In genomic region chr2:120330946-120331822, GRCh38 we compare ENCODE assay signal across 23 cellular contexts. TPM values are rescaled to one million over a fixed set of nuclear protein-coding genes. Genes with fewer than 3 reads are reported as not detected.
A peak's percentile ranks its signal among the peaks of the same experiment; 100 is the strongest.
DNase-seq lines count a peak whose midpoint lies in the region; ATAC-seq, FAIRE-seq and TF ChIP-seq lines count a peak whose summit lies in the region.
"Had no signal": no experiment of that assay in that cellular context is flagged by ENCODE, and none has a peak within 500 bp of the region (broad histone marks: within the 10 kb centered on the region; RNA-seq: fewer than 3 reads in every experiment).

No MANE protein-coding gene starts in this region.

- RAD21 ChIA-PET in GM12878 (lab: Charles Lee; ENCODE audit: unreplicated experiment) = interaction anchor here (1.2 kb wide), 1 partner anchor 18 kb away, joined by 3 read pairs; no protein-coding TSS in a partner anchor

- POLR2A ChIA-PET in GM12878 (lab: Charles Lee) = no interaction called here

- peak; percentile 57 for ATAC-seq in GM19397 (IDR thresholded peaks at IDR 0.05; ENCODE audit: unreplicated experiment)
- peak; percentile 45 for ATAC-seq in GM12878
- no peak for ATAC-seq in activated T-helper 17 cell treated with anti-CD3 and anti-CD28 coated beads, Interleukin-2, amount 50 U/mL, for 72 hours (replicated peaks)
- ATAC-seq: effector memory CD8-positive, alpha-beta T cell; naive thymus-derived CD8-positive, alpha-beta T cell; T-helper 17 cell; upper lobe of right lung had no signal

- intact Hi-C loops in GM12878 (cut with micrococcal nuclease; ENCODE audit: unreplicated experiment) = no loop called here

- H3K4me1 ChIP-seq in GM12878 (ENCODE audit: control insufficient read depth, insufficient read depth, low read length) (no peaks in the 10 kb centered on the region; the same call in 1 of the 2 replicates), BE2C (no peaks in the 10 kb centered on the region)
- H3K4me1 ChIP-seq: adrenal gland, parathyroid adenoma, upper lobe of right lung had no signal

- H3K27me3 ChIP-seq in GM12878 (replicated peaks in 1 of 2; ENCODE audit: control insufficient read depth in 2 of 2, insufficient read depth in 2 of 2, low read length in 1 of 2) = peaks cover 5 to 7% of the 10 kb centered on the region in 2 experiments
- H3K27me3 ChIP-seq in BE2C = no peaks in the 10 kb centered on the region
- H3K27me3 ChIP-seq: adrenal gland had no signal

- no peaks in the 10 kb centered on the region for H3K9me3 Mint-ChIP-seq in activated T-helper 17 cell treated with anti-CD3 and anti-CD28 coated beads, Interleukin-2, amount 50 U/mL, for 72 hours
- H3K9me3 Mint-ChIP-seq: effector memory CD8-positive, alpha-beta T cell had no signal

- no peak overlapping the region for H3K4me2 ChIP-seq in GM12878 (ENCODE audit: control insufficient read depth, insufficient read depth)

- no peaks in the 10 kb centered on the region for H3K9me3 ChIP-seq in GM12878 (replicated peaks; ENCODE audit: control insufficient read depth, insufficient read depth, low read length)
- no peaks in the 10 kb centered on the region for H3K9me3 ChIP-seq in BE2C
- H3K9me3 ChIP-seq: adrenal gland, upper lobe of right lung had no signal

- DNase-seq in GM12865 (ENCODE audit: low read depth) (peak; percentile 51), NCI-H2171 treated with DMSO at 0.1 percent for 48 hours (lab: John Stamatoyannopoulos, UW) (peak; percentile 80), GM12878 (ENCODE audit: low read depth, low spot score) (no peak), SHP77 treated with DMSO at 0.1 percent for 48 hours (lab: John Stamatoyannopoulos, UW) (no peak), BE2C (no peak), AG08395 (ENCODE audit: low spot score) (no peak)
- DNase-seq: activated gamma-delta T cell; adrenal gland; effector memory CD8-positive, alpha-beta T cell; EL; GM23248; left cardiac atrium; naive thymus-derived CD8-positive, alpha-beta T cell; NCI-H2081; NCI-H510A; OCI-M1; T-helper 17 cell; upper lobe of right lung had no signal

- H3K27ac ChIP-seq in GM12878 (ENCODE audit: control insufficient read depth, insufficient read depth) = no peak overlapping the region
- H3K27ac ChIP-seq: adrenal gland, GM23248, parathyroid adenoma, upper lobe of right lung, VCaP had no signal

- no peak for TF ChIP-seq POLR2A in GM12878 (IDR thresholded peaks at IDR 0.05; ENCODE audit: low read depth, low read length)

- no peak overlapping the region for H3K4me3 Mint-ChIP-seq in activated T-helper 17 cell treated with anti-CD3 and anti-CD28 coated beads, Interleukin-2, amount 50 U/mL, for 72 hours
- H3K4me3 Mint-ChIP-seq: effector memory CD8-positive, alpha-beta T cell; naive thymus-derived CD8-positive, alpha-beta T cell; T-helper 17 cell had no signal

- in situ Hi-C loops in GM12878 (cut with MboI) = no loop called here

- no peak overlapping the region for H3K9ac ChIP-seq in GM12878 (ENCODE audit: control insufficient read depth, insufficient read depth, low read length)
- H3K9ac ChIP-seq: GM23248, parathyroid adenoma had no signal

- peaks cover 38% of the 10 kb centered on the region for H3K27me3 Mint-ChIP-seq in activated T-helper 17 cell treated with anti-CD3 and anti-CD28 coated beads, Interleukin-2, amount 50 U/mL, for 72 hours

- no peak overlapping the region for H2AFZ ChIP-seq in GM12878 (ENCODE audit: control insufficient read depth, low read depth, low read length)
- H2AFZ ChIP-seq: GM23248, parathyroid adenoma had no signal

- no peak overlapping the region for H3K27ac Mint-ChIP-seq in activated T-helper 17 cell treated with anti-CD3 and anti-CD28 coated beads, Interleukin-2, amount 50 U/mL, for 72 hours
- H3K27ac Mint-ChIP-seq: effector memory CD8-positive, alpha-beta T cell; T-helper 17 cell had no signal

- no peak for TF ChIP-seq EP300 in GM12878 (IDR thresholded peaks at IDR 0.05; ENCODE audit: borderline replicate concordance in 1 of 2, control insufficient read depth in 1 of 2, low read depth in 2 of 2, low read length in 2 of 2)

- CTCF ChIA-PET in GM12878 (lab: Yijun Ruan, JAX) = interaction anchor here (1.3 kb wide), 1 partner anchor 9 kb away, joined by 3 read pairs; no protein-coding TSS in a partner anchor

- SMC1A ChIA-PET in GM12878 (lab: Charles Lee; ENCODE audit: uncharacterized antibody, unreplicated experiment) = no interaction called here

- WGBS in GM12878 (ENCODE audit: insufficient coverage, insufficient replicate concordance, low lambda C conversion rate, missing lambda C conversion rate) = 23% methylated on average over 24 of the region's 24 CpGs

- no peak overlapping the region for H3K4me3 ChIP-seq in GM12865 (ENCODE audit: low read depth, low read length)
- H3K4me3 ChIP-seq in GM12878 = no peak overlapping the region
- H3K4me3 ChIP-seq in BE2C (ENCODE audit: low read depth, low read length) = no peak overlapping the region
- H3K4me3 ChIP-seq: adrenal gland, GM23248, upper lobe of right lung had no signal

- no peaks in the 10 kb centered on the region for H3K36me3 Mint-ChIP-seq in activated T-helper 17 cell treated with anti-CD3 and anti-CD28 coated beads, Interleukin-2, amount 50 U/mL, for 72 hours (ENCODE audit: low read depth)

- TF ChIP-seq CTCF in GM12865 (IDR thresholded peaks at IDR 0.05; ENCODE audit: insufficient read depth, low read depth, low read length, missing control alignments) (no peak), GM12878 (IDR thresholded peaks at IDR 0.05 in 2 of 3, conservative IDR thresholded peaks at IDR 0.05 in 1 of 3; ENCODE audit: control insufficient read depth in 2 of 3, extremely low read depth in 1 of 3, insufficient read depth in 1 of 3, low read depth in 3 of 3, low read length in 3 of 3) (no peak), BE2C (IDR thresholded peaks at IDR 0.05; ENCODE audit: low read depth, low read length) (no peak)

- no peaks in the 10 kb centered on the region for H3K79me2 ChIP-seq in GM12878 (ENCODE audit: control insufficient read depth, insufficient read depth, low read length)
- H3K79me2 ChIP-seq: parathyroid adenoma had no signal

- TF ChIP-seq RAD21 in GM12878 (IDR thresholded peaks at IDR 0.05; ENCODE audit: insufficient read depth, low read depth, low read length) = no peak

- H4K20me1 ChIP-seq in GM12878 (ENCODE audit: control insufficient read depth, insufficient read depth) = no peaks in the 10 kb centered on the region

- FAIRE-seq in GM12878 (lab: Jason Lieb, UNC) = no peak
- FAIRE-seq: colon had no signal

- peaks cover 3% of the 10 kb centered on the region for H3K4me1 Mint-ChIP-seq in activated T-helper 17 cell treated with anti-CD3 and anti-CD28 coated beads, Interleukin-2, amount 50 U/mL, for 72 hours
- H3K4me1 Mint-ChIP-seq: naive thymus-derived CD8-positive, alpha-beta T cell had no signal

- no TSS peak for BruUV-seq in GM12878 (replicated peaks; lab: Mats Ljungman, UMichigan)

- H3K36me3 ChIP-seq in GM12878 (ENCODE audit: control insufficient read depth in 2 of 2, insufficient read depth in 2 of 2, low read length in 1 of 2) = no peaks in the 10 kb centered on the region
- H3K36me3 ChIP-seq in BE2C = no peaks in the 10 kb centered on the region
- H3K36me3 ChIP-seq: adrenal gland, upper lobe of right lung had no signal

TF ChIP-seq in GM12878, 131 proteins besides CTCF, POLR2A, EP300 and RAD21 (continues in another document):
- no peak for TF ChIP-seq ELK1 (IDR thresholded peaks at IDR 0.05; ENCODE audit: low read depth, low read length)

RNA-seq across cellular contexts. Expression of gene INHBB, which starts 14.8 kb away (rescaled TPM):
- not detected in 2 replicates for total RNA-seq in GM12878 (2013; cell fraction: nucleolus; rRNA removed)
- total RNA-seq in GM12878 (2014; rRNA removed) = not detected in 2 replicates
- not detected in 2 replicates for total RNA-seq in GM12878 (2014; rRNA removed; fragmentation: Illumina TruSeq; extraction: Trizol)
- 0.05 and 0.11 TPM in 2 replicates for total RNA-seq in GM12878 (2021)
- polyA plus RNA-seq in GM12878 (2011; ENCODE audit: low read depth) = not detected
- polyA plus RNA-seq in GM12878 (2011; rRNA removed) = not detected in 2 replicates
- polyA plus RNA-seq in GM12878 (2011; cell fraction: cytosol; rRNA removed) = not detected in 2 replicates
- polyA plus RNA-seq in GM12878 (2011; cell fraction: nucleus; rRNA removed) = not detected in 2 replicates
- polyA plus RNA-seq in GM12878 (2012) = not detected in 2 replicates
- not detected in 2 replicates for polyA plus RNA-seq in GM12878 (2014; fragmentation: Illumina TruSeq; extraction: Trizol)
- not detected for polyA plus RNA-seq in GM12878 (2014; fragmentation: Nextera tagmentation; extraction: Ambion mirVana)
- polyA plus RNA-seq in GM12878 (2014; rRNA removed) = not detected in 2 replicates
- polyA plus RNA-seq in GM12878 (2016; fragmentation: Nextera tagmentation; extraction: Ambion mirVana) = not detected
- polyA minus RNA-seq in GM12878 (2011; rRNA and poly(A)+ RNA removed) = not detected in 2 replicates
- not detected in 2 replicates for polyA minus RNA-seq in GM12878 (2011; cell fraction: cytosol; rRNA and poly(A)+ RNA removed)
- polyA minus RNA-seq in GM12878 (2011; cell fraction: nucleus; rRNA and poly(A)+ RNA removed) = not detected in 2 replicates
- polyA plus RNA-seq in BE2C (2012; ENCODE audit: insufficient read depth, insufficient read length, low read depth) = not detected
- not detected for total RNA-seq in activated T-helper 17 cell treated with anti-CD3 and anti-CD28 coated beads, Interleukin-2, amount 50 U/mL, for 72 hours
- total RNA-seq: naive thymus-derived CD8-positive, alpha-beta T cell; T-helper 17 cell had no signal
- polyA plus RNA-seq: naive thymus-derived CD8-positive, alpha-beta T cell had no signal

Comparison
In these comparisons a context has a peak if more than half of its experiments do, and no peak if none do; other contexts are left out.
1. DNase-seq: peak in GM12865 (single experiment) and NCI-H2171 treated with DMSO at 0.1 percent for 48 hours (single experiment); none in GM12878 (single experiment), SHP77 treated with DMSO at 0.1 percent for 48 hours (single experiment), BE2C (single experiment) and AG08395 (single experiment).